Comparison of ENCODE assay signal across 9 cellular contexts in the genomic region with DNA sequence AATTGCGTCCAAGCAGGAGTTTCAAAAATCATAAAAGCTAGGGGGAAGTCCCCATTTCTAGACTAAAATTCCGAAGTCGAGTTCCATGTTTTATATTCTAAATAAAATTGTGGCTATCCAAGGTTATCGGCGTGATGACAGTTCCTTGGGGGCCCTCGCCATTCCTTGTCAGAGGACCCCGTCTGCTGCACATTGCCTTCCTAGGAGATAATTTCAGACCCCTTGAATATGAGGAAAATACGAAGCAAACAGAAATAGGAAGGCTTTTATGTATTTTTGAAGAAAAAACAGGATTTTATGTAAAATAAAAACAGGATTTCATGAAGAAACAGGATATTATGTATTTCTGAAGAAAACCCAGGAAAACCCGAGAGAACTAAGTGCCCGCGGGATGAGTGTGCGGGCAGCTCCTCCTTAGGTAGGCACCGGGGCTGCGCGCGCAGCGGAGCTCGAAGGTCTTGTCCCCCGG. TPM values are rescaled to one million over a fixed set of nuclear protein-coding genes. Genes with fewer than 3 reads are reported as not detected.
DNase-seq lines count a peak whose midpoint lies in the region; ATAC-seq, FAIRE-seq and TF ChIP-seq lines count a peak whose summit lies in the region.
"Had no signal": no experiment of that assay in that cellular context is flagged by ENCODE, and none has a peak within 500 bp of the region (broad histone marks: within the 10 kb centered on the region; RNA-seq: fewer than 3 reads in every experiment).

No MANE protein-coding gene starts in this region.

- no peak for ATAC-seq in GM19395 (IDR thresholded peaks at IDR 0.05; ENCODE audit: unreplicated experiment)

- H3K27ac ChIP-seq in kidney (ENCODE audit: low read depth in 2 of 2, low read length in 2 of 2) (peak overlapping the region; percentile 79 to 93), suprapubic skin (peak overlapping the region; percentile 90)

- H3K27me3 Mint-ChIP-seq in T-helper 2 cell treated with Interferon-gamma antibody and Interleukin-4, amounts not matched to agents 5 μg/mL and 100 μg/mL, for 36 hours (ENCODE audit: low read depth): no peaks in the 10 kb centered on the region
- no peaks in the 10 kb centered on the region for H3K27me3 Mint-ChIP-seq in activated naive CD8-positive, alpha-beta T cell treated with anti-CD3 and anti-CD28 coated beads for 36 hours

- peaks cover 6% of the 10 kb centered on the region for H3K36me3 Mint-ChIP-seq in T-helper 2 cell treated with Interferon-gamma antibody and Interleukin-4, amounts not matched to agents 5 μg/mL and 100 μg/mL, for 36 hours (ENCODE audit: low read depth)
- H3K36me3 Mint-ChIP-seq in activated naive CD8-positive, alpha-beta T cell treated with anti-CD3 and anti-CD28 coated beads for 36 hours: peaks cover 6% of the 10 kb centered on the region

- H3K27ac Mint-ChIP-seq in T-helper 2 cell treated with Interferon-gamma antibody and Interleukin-4, amounts not matched to agents 5 μg/mL and 100 μg/mL, for 36 hours: peak overlapping the region; percentile 95
- peak overlapping the region; percentile 75 for H3K27ac Mint-ChIP-seq in activated naive CD8-positive, alpha-beta T cell treated with anti-CD3 and anti-CD28 coated beads for 36 hours

- peaks cover 49% of the 10 kb centered on the region for H3K4me1 Mint-ChIP-seq in T-helper 2 cell treated with Interferon-gamma antibody and Interleukin-4, amounts not matched to agents 5 μg/mL and 100 μg/mL, for 36 hours (ENCODE audit: low read depth)
- peaks cover 42% of the 10 kb centered on the region for H3K4me1 Mint-ChIP-seq in activated naive CD8-positive, alpha-beta T cell treated with anti-CD3 and anti-CD28 coated beads for 36 hours

- no peak for TF ChIP-seq CTCF in kidney (IDR thresholded peaks at IDR 0.05; ENCODE audit: borderline replicate concordance, extremely low read depth, insufficient read depth)
- no peak for TF ChIP-seq CTCF in suprapubic skin (IDR thresholded peaks at IDR 0.05)

- no peak for FAIRE-seq in kidney (lab: Jason Lieb, UNC)

- no peak for TF ChIP-seq EP300 in suprapubic skin (IDR thresholded peaks at IDR 0.05)

- H3K27me3 ChIP-seq in suprapubic skin: no peaks in the 10 kb centered on the region

- H3K36me3 ChIP-seq in kidney (ENCODE audit: control insufficient read depth in 1 of 2, insufficient read depth in 2 of 2, low read length in 2 of 2): no peaks in the 10 kb centered on the region
- no peaks in the 10 kb centered on the region for H3K36me3 ChIP-seq in suprapubic skin

- H3K4me1 ChIP-seq in kidney (ENCODE audit: control insufficient read depth in 1 of 2, insufficient read depth in 1 of 2, low read depth in 1 of 2, low read length in 2 of 2) (peaks cover 12 to 23% of the 10 kb centered on the region in 2 donors), suprapubic skin (peaks cover 51% of the 10 kb centered on the region)

- H3K9me3 ChIP-seq in kidney (ENCODE audit: control insufficient read depth in 1 of 2, low read length in 2 of 2) (no peaks in the 10 kb centered on the region), suprapubic skin (no peaks in the 10 kb centered on the region)

- H3K4me3 ChIP-seq in kidney (ENCODE audit: low read length in 2 of 2) (peak overlapping the region; percentile 31 to 97), suprapubic skin (peak overlapping the region; percentile 98)

- peak overlapping the region in 1 of 2 donors; percentile 36 for H3K9ac ChIP-seq in kidney (ENCODE audit: low read length in 2 of 2)

- no peak for TF ChIP-seq POLR2A in suprapubic skin (IDR thresholded peaks at IDR 0.05)

- H3K9me3 Mint-ChIP-seq in T-helper 2 cell treated with Interferon-gamma antibody and Interleukin-4, amounts not matched to agents 5 μg/mL and 100 μg/mL, for 36 hours: no peaks in the 10 kb centered on the region
- no peaks in the 10 kb centered on the region for H3K9me3 Mint-ChIP-seq in activated naive CD8-positive, alpha-beta T cell treated with anti-CD3 and anti-CD28 coated beads for 36 hours

- no peak for DNase-seq in T-helper 2 cell treated with Interferon-gamma antibody and Interleukin-4, amounts not matched to agents 5 μg/mL and 100 μg/mL, for 36 hours (ENCODE audit: low spot score)
- DNase-seq in T-helper 2 cell (no peak), kidney (no peak), suprapubic skin (ENCODE audit: low spot score in 2 of 2) (no peak), NCI-H1436 (lab: John Stamatoyannopoulos, UW) (no peak), EL (no peak)
- DNase-seq in activated naive CD8-positive, alpha-beta T cell treated with anti-CD3 and anti-CD28 coated beads for 36 hours: no peak

- intact Hi-C loops in kidney (cut with DNase I): no loop called here

- WGBS in suprapubic skin: 23% methylated on average over 19 of the region's 19 CpGs

- peak overlapping the region; percentile 91 for H3K4me3 Mint-ChIP-seq in T-helper 2 cell treated with Interferon-gamma antibody and Interleukin-4, amounts not matched to agents 5 μg/mL and 100 μg/mL, for 36 hours
- H3K4me3 Mint-ChIP-seq in activated naive CD8-positive, alpha-beta T cell treated with anti-CD3 and anti-CD28 coated beads for 36 hours: peak overlapping the region; percentile 96

RNA-seq across cellular contexts. Expression of a gene that starts 0.5 kb away (rescaled TPM):
- total RNA-seq in activated naive CD8-positive, alpha-beta T cell treated with anti-CD3 and anti-CD28 coated beads for 36 hours: 10 to 100 TPM; 24.9 to 28.1 TPM
- total RNA-seq in kidney (34.2 TPM), suprapubic skin (1 to 10 TPM; 2.9 to 7.7 (median 5.8) TPM)
- polyA plus RNA-seq in kidney (ENCODE audit: insufficient read depth, low read depth, low replicate concordance): 9.4 TPM

RNA-seq across cellular contexts. Expression of a gene that starts 1.4 kb away (rescaled TPM):
- 1 to 10 TPM; 3.8 to 4.7 TPM for total RNA-seq in activated naive CD8-positive, alpha-beta T cell treated with anti-CD3 and anti-CD28 coated beads for 36 hours
- total RNA-seq in kidney: 8.2 TPM
- polyA plus RNA-seq in kidney (ENCODE audit: insufficient read depth, low read depth, low replicate concordance): 10.8 TPM
- 1 to 10 TPM; 1.5 to 3.9 (median 2.8) TPM for total RNA-seq in suprapubic skin

RNA-seq across cellular contexts. Expression of a gene that starts 28.6 kb away (rescaled TPM):
- 1 to 10 TPM; 2.8 to 3.4 TPM for total RNA-seq in activated naive CD8-positive, alpha-beta T cell treated with anti-CD3 and anti-CD28 coated beads for 36 hours
- total RNA-seq in kidney (4.3 TPM), suprapubic skin (1 to 10 TPM; 1.7 to 6.6 (median 2.7) TPM)
- polyA plus RNA-seq in kidney (ENCODE audit: insufficient read depth, low read depth, low replicate concordance): 6.2 TPM
- total RNA-seq: Daoy had no signal

RNA-seq across cellular contexts. Expression of a gene that starts 28.8 kb away (rescaled TPM):
- total RNA-seq in activated naive CD8-positive, alpha-beta T cell treated with anti-CD3 and anti-CD28 coated beads for 36 hours: 10 to 100 TPM; 64.7 to 66.1 TPM
- total RNA-seq in kidney (43.0 TPM), suprapubic skin (10 to 100 TPM; 48.7 to 83.2 (median 56.8) TPM)
- polyA plus RNA-seq in kidney (ENCODE audit: insufficient read depth, low read depth, low replicate concordance): 42.6 TPM
